8 cellular contexts compared by ENCODE assay signal in the genomic region with DNA sequence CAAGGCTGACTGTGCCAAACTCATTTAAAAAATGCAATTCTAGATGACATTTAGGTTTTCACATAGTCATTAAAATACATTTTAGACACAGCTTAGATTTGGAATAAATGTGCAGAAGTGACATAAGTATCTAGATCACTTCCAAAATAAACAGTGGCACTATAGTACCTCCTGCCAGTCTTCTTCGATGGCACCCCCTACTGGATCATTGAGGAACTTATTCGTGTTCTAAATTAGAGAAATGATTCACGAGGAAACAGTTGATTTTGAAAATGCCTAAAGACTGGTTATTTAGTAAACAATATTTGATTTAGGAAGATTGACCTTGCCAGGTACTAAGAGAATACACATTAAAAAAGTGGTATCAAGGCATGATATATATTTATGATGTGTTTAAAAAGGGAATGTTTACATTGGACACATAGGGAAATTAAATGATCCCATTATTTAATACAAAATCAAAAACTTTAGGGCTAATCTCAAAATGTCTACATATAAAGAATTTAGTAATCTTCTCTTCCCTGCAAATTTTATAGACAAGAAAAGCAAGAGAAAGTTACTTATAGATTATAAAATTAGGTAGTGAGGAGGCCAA.
DNase-seq lines count a peak whose midpoint lies in the region; ATAC-seq, FAIRE-seq and TF ChIP-seq lines count a peak whose summit lies in the region.

No MANE protein-coding gene starts in this region.

- H3K36me3 Mint-ChIP-seq in astrocyte (ENCODE audit: low read depth, unreplicated experiment) = no peaks in the 10 kb centered on the region

- H3K27me3 ChIP-seq in astrocyte (ENCODE audit: insufficient read depth, low read length) = no peaks in the 10 kb centered on the region
- no peaks in the 10 kb centered on the region for H3K27me3 ChIP-seq in upper lobe of right lung

- no peak overlapping the region for H3K27ac Mint-ChIP-seq in astrocyte (ENCODE audit: unreplicated experiment)

- H3K27me3 Mint-ChIP-seq in astrocyte (ENCODE audit: low read depth, unreplicated experiment) = no peaks in the 10 kb centered on the region

- no peaks in the 10 kb centered on the region for H3K4me1 Mint-ChIP-seq in astrocyte (ENCODE audit: low read depth, unreplicated experiment)

- TF ChIP-seq CTCF in astrocyte (IDR thresholded peaks at IDR 0.05; ENCODE audit: insufficient read depth, low read depth, low read length) (peak; percentile 77), upper lobe of right lung (IDR thresholded peaks at IDR 0.05) (peak; percentile 78)

- no peaks in the 10 kb centered on the region for H3K79me2 ChIP-seq in astrocyte (ENCODE audit: insufficient read depth, low read length)

- no peak overlapping the region for H3K4me2 ChIP-seq in astrocyte (ENCODE audit: low read length)

- no peaks in the 10 kb centered on the region for H3K9me3 ChIP-seq in astrocyte (ENCODE audit: insufficient read depth, low read depth, low read length)
- H3K9me3 ChIP-seq in upper lobe of right lung = no peaks in the 10 kb centered on the region

- H3K4me3 ChIP-seq in astrocyte (ENCODE audit: insufficient read depth, low read depth, low read length) = no peak overlapping the region
- H3K4me3 ChIP-seq in upper lobe of right lung = no peak overlapping the region

- H3K4me1 ChIP-seq in astrocyte (ENCODE audit: insufficient read depth, low read length) (no peaks in the 10 kb centered on the region), upper lobe of right lung (no peaks in the 10 kb centered on the region)

- peak; percentile 33 for DNase-seq in Ammon's horn (ENCODE audit: low spot score)
- DNase-seq in NCI-H2227 (lab: John Stamatoyannopoulos, UW; ENCODE audit: unreplicated experiment) = peak; percentile 72
- peak; percentile 34 for DNase-seq in astrocyte (ENCODE audit: low read depth)
- peak; percentile 79 for DNase-seq in inferior parietal cortex (ENCODE audit: extremely low spot score)
- no peak for DNase-seq in upper lobe of right lung
- no peak for DNase-seq in islet precursor cell

- H3K4me3 Mint-ChIP-seq in astrocyte (ENCODE audit: unreplicated experiment) = no peak overlapping the region

- H3K27ac ChIP-seq in astrocyte (ENCODE audit: low read depth, low read length) (no peak overlapping the region), upper lobe of right lung (no peak overlapping the region)

- H3K9me3 Mint-ChIP-seq in astrocyte (ENCODE audit: unreplicated experiment) = no peaks in the 10 kb centered on the region

- peak; percentile 81 for ATAC-seq in GM18502 (IDR thresholded peaks at IDR 0.05; ENCODE audit: poor library complexity, unreplicated experiment)
- peak; percentile 59 for ATAC-seq in HG03025 (IDR thresholded peaks at IDR 0.05; ENCODE audit: low FRiP score, unreplicated experiment)
- peak; percentile 82 for ATAC-seq in upper lobe of right lung

- no peak overlapping the region for H2AFZ ChIP-seq in astrocyte (ENCODE audit: low read depth, low read length)

- intact Hi-C loops in upper lobe of right lung (cut with DNase I) = no loop called here

- no peaks in the 10 kb centered on the region for H3K36me3 ChIP-seq in astrocyte (ENCODE audit: insufficient read depth, low read length)
- no peaks in the 10 kb centered on the region for H3K36me3 ChIP-seq in upper lobe of right lung

- H3K9ac ChIP-seq in astrocyte (ENCODE audit: low read length) = no peak overlapping the region

- H4K20me1 ChIP-seq in astrocyte (ENCODE audit: insufficient read depth, low read length) = no peaks in the 10 kb centered on the region

- no peak for FAIRE-seq in astrocyte (lab: Jason Lieb, UNC)

Comparison
In these comparisons a context has a peak if more than half of its experiments do, and no peak if none do; other contexts are left out.
1. DNase-seq: peak in Ammon's horn (single experiment), NCI-H2227 (single experiment), astrocyte (single experiment) and inferior parietal cortex (single experiment); none in upper lobe of right lung (single experiment) and islet precursor cell (single experiment).
2. Peak in every context shown above with its lines, with median percentiles within 50 percentile points of each other: ATAC-seq.